In the genomic region with DNA sequence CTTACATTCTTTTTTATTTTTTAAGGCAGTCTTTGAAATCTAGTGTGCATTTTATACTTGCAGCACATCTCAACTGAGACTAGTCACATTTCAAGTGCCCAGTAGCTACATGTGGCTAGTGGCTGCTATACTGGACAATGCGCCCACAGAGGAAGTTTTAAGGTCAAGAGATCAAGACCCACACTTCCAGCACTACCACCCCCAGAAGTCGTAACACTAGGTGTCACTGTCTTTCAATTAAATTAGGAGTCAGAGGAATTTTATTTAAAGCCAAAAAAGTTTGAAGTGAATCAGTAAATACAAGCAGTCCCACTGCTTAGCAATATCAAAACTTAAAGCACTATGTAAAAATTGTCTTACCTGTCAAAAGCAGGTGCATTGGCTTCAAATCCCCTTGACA, we compare ENCODE assay signal across 18 cellular contexts. TPM values are rescaled to one million over a fixed set of nuclear protein-coding genes. Genes with fewer than 3 reads are reported as not detected.
DNase-seq lines count a peak whose midpoint lies in the region; ATAC-seq and TF ChIP-seq lines count a peak whose summit lies in the region.
"Had no signal": no experiment of that assay in that cellular context is flagged by ENCODE, and none has a peak within 500 bp of the region (broad histone marks: within the 10 kb centered on the region; RNA-seq: fewer than 3 reads in every experiment).

No MANE protein-coding gene starts in this region.

- no peaks in the 10 kb centered on the region for H3K27me3 ChIP-seq in GM23338 (ENCODE audit: insufficient read depth)
- no peaks in the 10 kb centered on the region for H3K27me3 ChIP-seq in endodermal cell (ENCODE audit: control insufficient read depth, insufficient read depth, low read length, poor library complexity, severe bottlenecking)
- H3K27me3 ChIP-seq: brain microvascular endothelial cell, uterus had no signal

- ATAC-seq in GM23338 (peak; percentile 39; the same call in 2 of the 3 replicates), GM18873 (IDR thresholded peaks at IDR 0.05; ENCODE audit: low FRiP score, unreplicated experiment) (no peak), HG02798 (IDR thresholded peaks at IDR 0.05; ENCODE audit: poor library complexity, unreplicated experiment) (no peak)

- H3K4me3 ChIP-seq in GM23338 (no peak overlapping the region), endodermal cell (ENCODE audit: low read length) (no peak overlapping the region)
- H3K4me3 ChIP-seq: uterus had no signal

- H3K36me3 Mint-ChIP-seq in GM23338 (ENCODE audit: low read depth): no peaks in the 10 kb centered on the region
- peaks cover 16% of the 10 kb centered on the region for H3K36me3 Mint-ChIP-seq in endodermal cell (ENCODE audit: low read depth)

- H4K20me1 ChIP-seq in GM23338 (replicated peaks; ENCODE audit: insufficient read depth): no peaks in the 10 kb centered on the region

- no peak overlapping the region for H3K9ac ChIP-seq in endodermal cell (ENCODE audit: extremely low read depth, low read length, poor library complexity, severe bottlenecking)

- H3K27ac ChIP-seq in GM23338 (ENCODE audit: low read depth) (no peak overlapping the region), RWPE1 (no peak overlapping the region), endodermal cell (ENCODE audit: low read depth, low read length) (no peak overlapping the region)
- H3K27ac ChIP-seq: brain microvascular endothelial cell, uterus had no signal

- H3K27ac Mint-ChIP-seq in GM23338: no peak overlapping the region
- H3K27ac Mint-ChIP-seq in endodermal cell: no peak overlapping the region
- H3K27ac Mint-ChIP-seq: activated naive CD4-positive, alpha-beta T cell treated with anti-CD3 and anti-CD28 coated beads, Interleukin-2, amount 50 U/mL, for 24 hours; immature natural killer cell; memory B cell had no signal

- no peaks in the 10 kb centered on the region for H3K9me3 Mint-ChIP-seq in GM23338
- no peaks in the 10 kb centered on the region for H3K9me3 Mint-ChIP-seq in endodermal cell
- H3K9me3 Mint-ChIP-seq: activated naive CD4-positive, alpha-beta T cell treated with anti-CD3 and anti-CD28 coated beads, Interleukin-2, amount 50 U/mL, for 24 hours; immature natural killer cell; memory B cell had no signal

- H3K4me1 Mint-ChIP-seq in GM23338 (no peaks in the 10 kb centered on the region), endodermal cell (peaks cover 6% of the 10 kb centered on the region)
- H3K4me1 Mint-ChIP-seq: activated naive CD4-positive, alpha-beta T cell treated with anti-CD3 and anti-CD28 coated beads, Interleukin-2, amount 50 U/mL, for 24 hours; immature natural killer cell; memory B cell had no signal

- H3K27me3 Mint-ChIP-seq in GM23338 (ENCODE audit: insufficient read depth, low read depth, poor library complexity): no peaks in the 10 kb centered on the region
- no peaks in the 10 kb centered on the region for H3K27me3 Mint-ChIP-seq in endodermal cell (ENCODE audit: insufficient read depth)
- H3K27me3 Mint-ChIP-seq: activated naive CD4-positive, alpha-beta T cell treated with anti-CD3 and anti-CD28 coated beads, Interleukin-2, amount 50 U/mL, for 24 hours; memory B cell had no signal

- 83 to 92% methylated on average over 1 to 2 of the region's 2 CpGs for WGBS in endodermal cell (ENCODE audit: insufficient coverage in 1 of 2, insufficient read length in 1 of 2), 2 experiments

- no peaks in the 10 kb centered on the region for H3F3A ChIP-seq in GM23338 (replicated peaks; ENCODE audit: low read depth)

- DNase-seq in AML-193 (lab: John Stamatoyannopoulos, UW) (peak; percentile 23 to 27), GM23338 (ENCODE audit: low spot score) (peak; percentile 52), RWPE1 (ENCODE audit: low spot score) (peak; percentile 4), endodermal cell (no peak), NCI-H510A (lab: John Stamatoyannopoulos, UW) (no peak)
- no peak for DNase-seq in NK-92 treated with Interleukin-12 subunit alpha and Interleukin-12 subunit beta, amount 100 ng/mL, for 24 hours (lab: John Stamatoyannopoulos, UW)
- DNase-seq: activated CD4-positive, alpha-beta T cell treated with anti-CD3 and anti-CD28 coated beads for 4 hours; activated T-cell treated with anti-CD3 and anti-CD28 coated beads for 4 hours; brain microvascular endothelial cell; immature natural killer cell; NCI-H1694; NCI-H524; T-helper 2 cell; uterus had no signal

- CTCF ChIA-PET in RWPE1 (lab: Yijun Ruan, JAX): no interaction called here

- H3K79me2 ChIP-seq in GM23338 (replicated peaks; ENCODE audit: insufficient read depth): no peaks in the 10 kb centered on the region

- POLR2A ChIA-PET in RWPE1 (lab: Yijun Ruan, JAX; ENCODE audit: low non-redundant PET): no interaction called here

- no peaks in the 10 kb centered on the region for H3K9me2 ChIP-seq in GM23338 (ENCODE audit: insufficient read depth)

- H3K4me1 ChIP-seq in GM23338 (ENCODE audit: insufficient read depth): no peaks in the 10 kb centered on the region
- H3K4me1 ChIP-seq in endodermal cell (ENCODE audit: control insufficient read depth, insufficient read depth, low read length): peaks cover 3% of the 10 kb centered on the region
- H3K4me1 ChIP-seq: uterus had no signal

- no peak overlapping the region for H2AFZ ChIP-seq in GM23338

- peak; percentile 57 to 62 for TF ChIP-seq CTCF in GM23338 (conservative IDR thresholded peaks at IDR 0.05; ENCODE audit: low read depth in 2 of 2)
- no peak for TF ChIP-seq CTCF in RWPE1 (conservative IDR thresholded peaks at IDR 0.05; ENCODE audit: low read depth)
- TF ChIP-seq CTCF in endodermal cell (conservative IDR thresholded peaks at IDR 0.05): peak; percentile 46

- no peak overlapping the region for H3K4me2 ChIP-seq in GM23338

- H3K36me3 ChIP-seq in GM23338 (ENCODE audit: insufficient read depth): no peaks in the 10 kb centered on the region
- peaks cover 34% of the 10 kb centered on the region for H3K36me3 ChIP-seq in endodermal cell (ENCODE audit: control insufficient read depth, insufficient read depth, low read length)
- H3K36me3 ChIP-seq: brain microvascular endothelial cell, uterus had no signal

- H3K4me3 Mint-ChIP-seq in GM23338 (no peak overlapping the region), endodermal cell (no peak overlapping the region)
- H3K4me3 Mint-ChIP-seq: activated naive CD4-positive, alpha-beta T cell treated with anti-CD3 and anti-CD28 coated beads, Interleukin-2, amount 50 U/mL, for 24 hours; immature natural killer cell; memory B cell had no signal

- no peaks in the 10 kb centered on the region for H3K9me3 ChIP-seq in endodermal cell (ENCODE audit: control insufficient read depth, low read length)
- H3K9me3 ChIP-seq: uterus had no signal

RNA-seq across cellular contexts. Expression of a gene that starts 39.9 kb away (rescaled TPM):
- total RNA-seq in GM23338 (2014; rRNA removed; shearing (Covaris generic)): 4.2 and 8.2 TPM in 2 replicates
- polyA plus RNA-seq in GM23338 (2016; fragmentation: Nextera tagmentation; extraction: Ambion mirVana): 1.4 and 2.2 TPM in 2 replicates
- 10 to 100 TPM in 1 of 2 donors, 1 to 10 TPM in 1; 6.0 to 12.2 TPM for total RNA-seq in endodermal cell
- 9.3 TPM for polyA plus RNA-seq in endodermal cell (2013, experiment 1 of 2)
- 12.0 TPM for polyA plus RNA-seq in endodermal cell (2013, experiment 2 of 2)

Comparison
In these comparisons a context has a peak if more than half of its experiments do, and no peak if none do; other contexts are left out.
1. DNase-seq: peak in AML-193 (2 of 2), GM23338 (single experiment) and RWPE1 (single experiment); none in endodermal cell (single experiment), NCI-H510A (single experiment) and NK-92 treated with Interleukin-12 subunit alpha and Interleukin-12 subunit beta, amount 100 ng/mL, for 24 hours (single experiment).